In the genomic region with DNA sequence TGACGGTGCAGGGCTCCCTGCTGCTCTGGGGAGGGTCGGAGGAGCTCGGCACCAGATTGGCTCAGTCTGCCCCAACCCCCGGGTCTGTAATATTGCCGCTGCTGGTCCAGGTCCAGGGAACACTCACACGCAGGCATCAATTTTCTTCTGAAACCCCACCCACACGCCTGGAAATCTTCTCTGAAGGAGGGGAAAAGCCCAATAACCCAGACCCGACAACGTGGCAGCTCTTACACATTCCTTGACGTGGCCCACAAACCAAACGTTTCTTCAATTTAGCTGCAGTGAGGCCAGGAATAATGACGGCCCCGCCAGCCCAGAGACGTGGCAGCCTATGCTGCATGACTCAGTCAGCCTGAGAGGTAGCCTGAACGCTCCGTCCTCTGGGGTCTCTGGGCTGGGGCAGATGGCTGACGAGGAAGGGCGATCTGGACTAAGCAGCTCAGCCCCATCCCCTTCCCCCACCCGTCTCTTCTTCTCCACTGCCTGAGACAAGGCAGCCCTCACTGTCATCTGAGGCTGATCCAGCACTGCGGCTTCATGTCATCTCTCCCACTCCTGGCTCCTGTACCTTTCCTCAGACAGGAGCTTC, we compare ENCODE assay signal across 9 cellular contexts. TPM values are rescaled to one million over a fixed set of nuclear protein-coding genes. Genes with fewer than 3 reads are reported as not detected.
A peak's percentile ranks its signal among the peaks of the same experiment; 100 is the strongest.
DNase-seq lines count a peak whose midpoint lies in the region; FAIRE-seq and TF ChIP-seq lines count a peak whose summit lies in the region.
"Had no signal": no experiment of that assay in that cellular context is flagged by ENCODE, and none has a peak within 500 bp of the region (broad histone marks: within the 10 kb centered on the region; RNA-seq: fewer than 3 reads in every experiment).

No MANE protein-coding gene starts in this region.

- H3K4me1 ChIP-seq in astrocyte (ENCODE audit: insufficient read depth, low read length): peaks cover 58% of the 10 kb centered on the region
- peaks cover 15% of the 10 kb centered on the region for H3K4me1 ChIP-seq in iPS-20b (ENCODE audit: insufficient read depth, low read length)
- H3K4me1 ChIP-seq in skeletal muscle satellite cell (ENCODE audit: control insufficient read depth, insufficient read depth, low read length): peaks cover 61% of the 10 kb centered on the region

- H3K9ac ChIP-seq in astrocyte (ENCODE audit: low read length) (peak overlapping the region; percentile 90), iPS-20b (ENCODE audit: low read depth, low read length) (peak overlapping the region; percentile 67; the same call in 1 of the 2 replicates), skeletal muscle satellite cell (ENCODE audit: low read depth, low read length) (peak overlapping the region; percentile 76)

- in situ Hi-C loops in GM13976 (cut with MboI; ENCODE audit: low sequenced_read_pairs, unreplicated experiment): no loop called here

- TF ChIP-seq POLR2A in H54 (IDR thresholded peaks at IDR 0.05; ENCODE audit: low read depth, low read length): peak; percentile 52; the same call in 1 of the 2 replicates

- peak overlapping the region; percentile 100 for H3K27ac Mint-ChIP-seq in astrocyte (ENCODE audit: unreplicated experiment)

- no peaks in the 10 kb centered on the region for H3K79me2 ChIP-seq in astrocyte (ENCODE audit: insufficient read depth, low read length)

- peak overlapping the region; percentile 33 for H2AFZ ChIP-seq in astrocyte (ENCODE audit: low read depth, low read length)

- no peaks in the 10 kb centered on the region for H3K9me3 ChIP-seq in astrocyte (ENCODE audit: insufficient read depth, low read depth, low read length)
- H3K9me3 ChIP-seq in iPS-20b (ENCODE audit: insufficient read depth, low read depth, low read length): no peaks in the 10 kb centered on the region
- H3K9me3 ChIP-seq in skeletal muscle satellite cell (replicated peaks; ENCODE audit: low read length): no peaks in the 10 kb centered on the region

- H3K27ac ChIP-seq in astrocyte (ENCODE audit: low read depth, low read length): peak overlapping the region; percentile 99
- no peak overlapping the region for H3K27ac ChIP-seq in iPS-20b (ENCODE audit: low read length)

- no peaks in the 10 kb centered on the region for H3K27me3 Mint-ChIP-seq in astrocyte (ENCODE audit: low read depth, unreplicated experiment)

- H3K4me1 Mint-ChIP-seq in astrocyte (ENCODE audit: low read depth, unreplicated experiment): peaks cover 65% of the 10 kb centered on the region

- H3K4me2 ChIP-seq in astrocyte (ENCODE audit: low read length) (peak overlapping the region; percentile 68), skeletal muscle satellite cell (ENCODE audit: low read length) (peak overlapping the region; percentile 63)

- H3K36me3 ChIP-seq in astrocyte (ENCODE audit: insufficient read depth, low read length): no peaks in the 10 kb centered on the region
- H3K36me3 ChIP-seq in iPS-20b (ENCODE audit: insufficient read depth, low read depth, low read length): no peaks in the 10 kb centered on the region
- H3K36me3 ChIP-seq in skeletal muscle satellite cell (ENCODE audit: insufficient read depth, low read length): no peaks in the 10 kb centered on the region

- DNase-seq in H54 (ENCODE audit: insufficient read length, low spot score) (peak; percentile 46), astrocyte (ENCODE audit: low read depth) (peak; percentile 100), GM13976 (ENCODE audit: low spot score) (no peak), T-helper 9 cell (no peak), DMS79 (lab: John Stamatoyannopoulos, UW) (no peak)
- no peak for DNase-seq in NK-92 treated with Interleukin-12 subunit alpha and Interleukin-12 subunit beta, amount 100 ng/mL, for 24 hours (lab: John Stamatoyannopoulos, UW)
- DNase-seq: activated gamma-delta T cell treated with Interleukin-2 at 50 U/mL for 16 hours had no signal

- H4K20me1 ChIP-seq in astrocyte (ENCODE audit: insufficient read depth, low read length): no peaks in the 10 kb centered on the region

- H3K36me3 Mint-ChIP-seq in astrocyte (ENCODE audit: low read depth, unreplicated experiment): no peaks in the 10 kb centered on the region

- no peaks in the 10 kb centered on the region for H3K9me3 Mint-ChIP-seq in astrocyte (ENCODE audit: unreplicated experiment)

- no peaks in the 10 kb centered on the region for H3K27me3 ChIP-seq in astrocyte (ENCODE audit: insufficient read depth, low read length)
- H3K27me3 ChIP-seq in iPS-20b (ENCODE audit: insufficient read depth, low read length): no peaks in the 10 kb centered on the region
- H3K27me3 ChIP-seq in skeletal muscle satellite cell (ENCODE audit: control insufficient read depth, insufficient read depth, low read length): no peaks in the 10 kb centered on the region

- H3K4me3 ChIP-seq in astrocyte (ENCODE audit: insufficient read depth, low read depth, low read length) (peak overlapping the region; percentile 19), iPS-20b (ENCODE audit: low read length) (peak overlapping the region; percentile 62; the same call in 1 of the 2 replicates), skeletal muscle satellite cell (ENCODE audit: low read length) (peak overlapping the region; percentile 44)

- FAIRE-seq in H54 (lab: Jason Lieb, UNC) (no peak), astrocyte (lab: Jason Lieb, UNC) (peak; percentile 66)

- peak overlapping the region; percentile 15 for H3K4me3 Mint-ChIP-seq in astrocyte (ENCODE audit: unreplicated experiment)

- TF ChIP-seq CTCF in astrocyte (IDR thresholded peaks at IDR 0.05; ENCODE audit: insufficient read depth, low read depth, low read length) (no peak), GM13976 (IDR thresholded peaks at IDR 0.05; ENCODE audit: borderline replicate concordance, control extremely low read depth, extremely low read depth, insufficient read depth, missing control alignments) (no peak)

RNA-seq across cellular contexts. Expression of gene SPARC, which starts 9.9 kb away (rescaled TPM):
- total RNA-seq in astrocyte: 15,667 and 20,724 TPM in 2 replicates
- total RNA-seq in skeletal muscle satellite cell (2012; rRNA removed): 652 and 1,273 TPM in 2 replicates

Comparison
In these comparisons a context has a peak if more than half of its experiments do, and no peak if none do; other contexts are left out.
1. DNase-seq: peak in H54 (single experiment) and astrocyte (single experiment); none in NK-92 treated with Interleukin-12 subunit alpha and Interleukin-12 subunit beta, amount 100 ng/mL, for 24 hours (single experiment), GM13976 (single experiment), T-helper 9 cell (single experiment) and DMS79 (single experiment).
2. Peak in every context shown above with its lines, with median percentiles within 50 percentile points of each other: H3K4me3 ChIP-seq and H3K9ac ChIP-seq.